ENCODE assay signal across 13 cellular contexts in the genomic region with DNA sequence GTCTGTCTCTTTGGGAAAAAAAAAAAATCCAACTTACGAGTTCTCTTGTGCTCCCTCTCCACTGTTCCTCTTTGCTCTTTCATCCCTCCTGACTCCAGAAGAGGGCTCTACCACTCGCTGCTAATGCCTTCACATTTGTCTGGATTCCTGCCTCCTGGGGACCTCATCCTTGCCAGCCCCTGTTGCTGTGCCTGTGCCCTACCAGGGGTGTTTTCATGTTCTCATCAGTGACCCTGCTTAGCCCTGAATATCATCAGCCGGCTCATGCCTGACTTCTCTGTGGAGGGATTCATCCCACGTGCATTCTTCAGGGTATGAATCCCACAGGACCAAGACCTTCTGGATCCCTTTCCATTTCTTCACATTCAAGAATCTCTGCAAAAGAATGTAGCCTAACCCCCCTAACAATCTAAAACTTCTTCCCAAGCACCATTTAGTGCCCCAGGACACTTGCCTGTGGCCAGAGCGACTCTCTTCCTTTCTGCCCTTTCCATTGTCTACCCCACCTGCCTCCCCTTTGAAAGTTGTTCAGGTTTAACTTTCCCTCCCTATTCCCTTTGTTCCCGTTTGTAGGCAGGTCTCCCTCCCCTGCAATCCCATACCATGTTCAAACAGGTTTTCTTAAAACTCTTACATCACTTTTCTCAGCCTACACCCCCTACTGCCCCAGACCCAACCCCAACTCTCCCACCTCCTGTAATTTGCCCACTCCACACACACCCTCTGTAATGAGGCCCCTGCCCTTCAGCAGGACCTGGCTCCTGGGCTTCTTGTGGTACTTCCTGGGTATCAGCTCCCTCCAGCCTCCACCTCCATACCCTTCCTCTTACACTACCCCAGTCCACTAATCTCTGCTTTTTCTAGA. TPM values are rescaled to one million over a fixed set of nuclear protein-coding genes. Genes with fewer than 3 reads are reported as not detected.
DNase-seq lines count a peak whose midpoint lies in the region; ATAC-seq, FAIRE-seq and TF ChIP-seq lines count a peak whose summit lies in the region.
"Had no signal": no experiment of that assay in that cellular context is flagged by ENCODE, and none has a peak within 500 bp of the region (broad histone marks: within the 10 kb centered on the region; RNA-seq: fewer than 3 reads in every experiment).

No MANE protein-coding gene starts in this region.

- peak overlapping the region; percentile 1; the same call in 1 of the 2 replicates for H3K9ac ChIP-seq in GM12878 (ENCODE audit: control insufficient read depth, insufficient read depth, low read length)
- H3K9ac ChIP-seq in mesenchymal stem cell (ENCODE audit: low read length): peak overlapping the region; percentile 27

- peak overlapping the region; percentile 91 for H3K27ac Mint-ChIP-seq in HFFc6
- H3K27ac Mint-ChIP-seq: activated CD8-positive, alpha-beta T cell treated with anti-CD3 and anti-CD28 coated beads for 36 hours had no signal

- peak overlapping the region; percentile 76 for H2BK5ac ChIP-seq in mesenchymal stem cell (ENCODE audit: low read depth, low read length, poor library complexity, severe bottlenecking)

- TF ChIP-seq EP300 in GM12878 (IDR thresholded peaks at IDR 0.05; ENCODE audit: borderline replicate concordance in 1 of 2, control insufficient read depth in 1 of 2, low read depth in 2 of 2, low read length in 2 of 2): no peak

- H3K4me3 Mint-ChIP-seq in HFFc6: peak overlapping the region; percentile 76
- H3K4me3 Mint-ChIP-seq: activated CD8-positive, alpha-beta T cell treated with anti-CD3 and anti-CD28 coated beads for 36 hours had no signal

- 92% methylated on average over 5 of the region's 6 CpGs for WGBS in GM12878 (ENCODE audit: insufficient coverage, insufficient replicate concordance, low lambda C conversion rate, missing lambda C conversion rate)
- 62% methylated on average over 6 of the region's 6 CpGs for WGBS in mesenchymal stem cell

- no peak for TF ChIP-seq POLR2A in GM12878 (IDR thresholded peaks at IDR 0.05; ENCODE audit: low read depth, low read length)

- no peak overlapping the region for H3K18ac ChIP-seq in mesenchymal stem cell (ENCODE audit: low read depth in 1 of 2, low read length in 2 of 2)

- RAD21 ChIA-PET in GM12878 (lab: Charles Lee; ENCODE audit: unreplicated experiment): interaction anchor here (1.0 to 6.2 kb wide), 8 partner anchors 10 to 79 kb away, joined by 3 to 87 read pairs (median 4); no protein-coding TSS in a partner anchor

- TF ChIP-seq CTCF in AG04450 (IDR thresholded peaks at IDR 0.05; ENCODE audit: low read depth, low read length) (0 out of 2 replicates have a peak, but pooled peaks have one; percentile 13), HFFc6 (IDR thresholded peaks at IDR 0.05) (peak; percentile 27; the same call in 1 of the 2 replicates), GM12878 (IDR thresholded peaks at IDR 0.05 in 2 of 3, conservative IDR thresholded peaks at IDR 0.05 in 1 of 3; ENCODE audit: control insufficient read depth in 2 of 3, extremely low read depth in 1 of 3, insufficient read depth in 1 of 3, low read depth in 3 of 3, low read length in 3 of 3) (no peak)

- POLR2A ChIA-PET in AG04450 (lab: Yijun Ruan, JAX): no interaction called here
- POLR2A ChIA-PET in GM12878 (lab: Charles Lee): interaction anchor here (0.5 to 1.2 kb wide), 4 partner anchors 21 to 163 kb away, joined by 3 to 5 read pairs (median 4); no protein-coding TSS in a partner anchor

- H3K27me3 Mint-ChIP-seq in HFFc6 (ENCODE audit: insufficient read depth): no peaks in the 10 kb centered on the region; the same call in 1 of the 2 replicates
- H3K27me3 Mint-ChIP-seq: activated CD8-positive, alpha-beta T cell treated with anti-CD3 and anti-CD28 coated beads for 36 hours had no signal

- H3K14ac ChIP-seq in mesenchymal stem cell (ENCODE audit: low read length in 2 of 2): no peak overlapping the region

- H3K27me3 ChIP-seq in AG04450 (ENCODE audit: control insufficient read depth, insufficient read depth, low read length): no peaks in the 10 kb centered on the region
- H3K27me3 ChIP-seq in GM12878 (replicated peaks in 1 of 2; ENCODE audit: control insufficient read depth in 2 of 2, insufficient read depth in 2 of 2, low read length in 1 of 2): no peaks in the 10 kb centered on the region
- no peaks in the 10 kb centered on the region for H3K27me3 ChIP-seq in mesenchymal stem cell (ENCODE audit: control insufficient read depth in 1 of 2, insufficient read depth in 1 of 2, low read length in 2 of 2)
- H3K27me3 ChIP-seq in MG63: no peaks in the 10 kb centered on the region
- H3K27me3 ChIP-seq: testis had no signal

- CTCF ChIA-PET in AG04450 (lab: Charles Lee): interaction anchor here (0.7 kb wide), 1 partner anchor 86 kb away, joined by 3 read pairs; no protein-coding TSS in a partner anchor
- CTCF ChIA-PET in GM12878 (lab: Yijun Ruan, JAX): interaction anchor here (0.5 to 8.2 kb wide), 5 partner anchors 15 to 86 kb away, joined by 3 to 63 read pairs (median 3); no protein-coding TSS in a partner anchor

- H3K4ac ChIP-seq in mesenchymal stem cell (ENCODE audit: low read depth in 1 of 2, low read length in 2 of 2): no peak overlapping the region

- ATAC-seq in GM12878 (no peak), GM19452 (IDR thresholded peaks at IDR 0.05; ENCODE audit: unreplicated experiment) (no peak)
- ATAC-seq: activated CD8-positive, alpha-beta T cell treated with anti-CD3 and anti-CD28 coated beads for 36 hours; Right ventricle myocardium inferior had no signal

- no peak overlapping the region for H2BK120ac ChIP-seq in mesenchymal stem cell (ENCODE audit: low read depth, low read length)

- H3K9me3 ChIP-seq in AG04450 (ENCODE audit: control insufficient read depth, insufficient read depth, low read length) (no peaks in the 10 kb centered on the region), GM12878 (replicated peaks; ENCODE audit: control insufficient read depth, insufficient read depth, low read length) (no peaks in the 10 kb centered on the region), mesenchymal stem cell (ENCODE audit: control insufficient read depth, low read length) (no peaks in the 10 kb centered on the region), MG63 (no peaks in the 10 kb centered on the region)
- H3K9me3 ChIP-seq: testis had no signal

- H2BK15ac ChIP-seq in mesenchymal stem cell (ENCODE audit: low read depth, poor library complexity, severe bottlenecking): no peak overlapping the region

- peak overlapping the region; percentile 97 for H2AK5ac ChIP-seq in mesenchymal stem cell (ENCODE audit: low read length, severe bottlenecking)

- SMC1A ChIA-PET in GM12878 (lab: Charles Lee; ENCODE audit: uncharacterized antibody, unreplicated experiment): interaction anchor here (0.6 to 8.4 kb wide), 11 partner anchors 9 to 48 kb away, joined by 3 to 256 read pairs (median 5); no protein-coding TSS in a partner anchor

- H3K27ac ChIP-seq in AG04450 (ENCODE audit: low read depth, low read length) (peak overlapping the region; percentile 89), GM12878 (ENCODE audit: control insufficient read depth, insufficient read depth) (peak overlapping the region; percentile 93), mesenchymal stem cell (ENCODE audit: low read length, poor library complexity, severe bottlenecking) (peak overlapping the region; percentile 31)
- H3K27ac ChIP-seq: testis had no signal

- H3K4me1 ChIP-seq in GM12878 (ENCODE audit: control insufficient read depth, insufficient read depth, low read length): peaks cover 64% of the 10 kb centered on the region
- peaks cover 25% of the 10 kb centered on the region for H3K4me1 ChIP-seq in mesenchymal stem cell (ENCODE audit: control insufficient read depth, insufficient read depth, low read depth, low read length)

- peaks cover 31% of the 10 kb centered on the region for H3K79me1 ChIP-seq in mesenchymal stem cell (replicated peaks; ENCODE audit: low read length, poor library complexity, severe bottlenecking)

- no peak overlapping the region for H3K4me3 ChIP-seq in AG04450 (ENCODE audit: low read depth, low read length)
- peak overlapping the region; percentile 18; the same call in 1 of the 2 replicates for H3K4me3 ChIP-seq in GM12878
- H3K4me3 ChIP-seq in mesenchymal stem cell (ENCODE audit: insufficient read depth in 1 of 2, low read depth in 1 of 2, low read length in 2 of 2): no peak overlapping the region
- no peak overlapping the region for H3K4me3 ChIP-seq in MG63
- H3K4me3 ChIP-seq: testis had no signal

- peak overlapping the region in 1 of 2 experiments; percentile 6 for H2BK12ac ChIP-seq in mesenchymal stem cell (ENCODE audit: low read length in 2 of 2)

- H3K79me2 ChIP-seq in GM12878 (ENCODE audit: control insufficient read depth, insufficient read depth, low read length): peaks cover 93% of the 10 kb centered on the region

- no peak overlapping the region for H4K91ac ChIP-seq in mesenchymal stem cell (ENCODE audit: low read length)

- peak overlapping the region; percentile 61 for H4K8ac ChIP-seq in mesenchymal stem cell (ENCODE audit: low read length)

- H3K4me2 ChIP-seq in GM12878 (ENCODE audit: control insufficient read depth, insufficient read depth) (peak overlapping the region; percentile 99; the same call in 1 of the 2 replicates), mesenchymal stem cell (ENCODE audit: low read length, poor library complexity, severe bottlenecking) (no peak overlapping the region)

- no peaks in the 10 kb centered on the region for H3K9me3 Mint-ChIP-seq in HFFc6
- H3K9me3 Mint-ChIP-seq: activated CD8-positive, alpha-beta T cell treated with anti-CD3 and anti-CD28 coated beads for 36 hours had no signal

- no TSS peak for BruUV-seq in GM12878 (replicated peaks; lab: Mats Ljungman, UMichigan)

- in situ Hi-C loops in GM12878 (cut with MboI): no loop called here

- H2AFZ ChIP-seq in GM12878 (ENCODE audit: control insufficient read depth, low read depth, low read length): no peak overlapping the region
- no peak overlapping the region for H2AFZ ChIP-seq in mesenchymal stem cell (ENCODE audit: low read depth, low read length)

- 0 out of 2 replicates have a peak, but pooled peaks cover 5% of the 10 kb centered on the region for H3K36me3 Mint-ChIP-seq in HFFc6 (ENCODE audit: low read depth)

- intact Hi-C loops in GM12878 (cut with micrococcal nuclease; ENCODE audit: unreplicated experiment): loop anchor here (5.0 to 10.0 kb wide), 3 partner anchors 79 to 571 kb away; a partner anchor contains a TSS

- H3K4me1 Mint-ChIP-seq in HFFc6 (ENCODE audit: low read depth): peaks cover 90% of the 10 kb centered on the region

- no peaks in the 10 kb centered on the region for H4K20me1 ChIP-seq in GM12878 (ENCODE audit: control insufficient read depth, insufficient read depth)

- no peak overlapping the region for H3K23ac ChIP-seq in mesenchymal stem cell (ENCODE audit: low read length in 2 of 2)

- H3K36me3 ChIP-seq in GM12878 (ENCODE audit: control insufficient read depth in 2 of 2, insufficient read depth in 2 of 2, low read length in 1 of 2) (peaks cover 0 to 4% of the 10 kb centered on the region in 2 experiments), mesenchymal stem cell (ENCODE audit: control insufficient read depth in 1 of 2, insufficient read depth in 2 of 2, low read depth in 1 of 2, low read length in 2 of 2) (peaks cover 4 to 6% of the 10 kb centered on the region in 2 experiments), MG63 (peaks cover 18% of the 10 kb centered on the region)

- TF ChIP-seq RAD21 in GM12878 (IDR thresholded peaks at IDR 0.05; ENCODE audit: insufficient read depth, low read depth, low read length): no peak

- DNase-seq in AG04450 (ENCODE audit: low read depth, low spot score) (no peak), HFFc6 (peak; percentile 60), GM12878 (ENCODE audit: low read depth, low spot score) (no peak), mesenchymal stem cell (no peak), MG63 (no peak), HCEC 1CT (no peak)
- DNase-seq in effector CD4-positive, alpha-beta T cell: no peak
- DNase-seq: activated CD8-positive, alpha-beta T cell treated with anti-CD3 and anti-CD28 coated beads for 36 hours; glutamatergic neuron; NCI-H1436; testis had no signal

- no peak for FAIRE-seq in GM12878 (lab: Jason Lieb, UNC)

RNA-seq across cellular contexts. Expression of a gene that starts 50.2 kb away (rescaled TPM):
- polyA plus RNA-seq in AG04450 (2011; rRNA removed): 2.6 and 3.0 TPM in 2 replicates
- polyA minus RNA-seq in AG04450 (2011; rRNA and poly(A)+ RNA removed): 32.7 and 37.6 TPM in 2 replicates
- 10 to 100 TPM; 17.5 to 23.5 (median 20.1) TPM for total RNA-seq in HFFc6 (2021; fragmentation: NEBNext Ultra II Directional; extraction: Animal tissue kit (Norgen Biotek cat#: 25700))
- total RNA-seq in GM12878 (2013; cell fraction: nucleolus; rRNA removed): 160 and 173 TPM in 2 replicates
- 12.3 and 14.9 TPM in 2 replicates for total RNA-seq in GM12878 (2014; rRNA removed)
- 12.4 and 12.5 TPM in 2 replicates for total RNA-seq in GM12878 (2014; rRNA removed; fragmentation: Illumina TruSeq; extraction: Trizol)
- 27.3 and 30.3 TPM in 2 replicates for total RNA-seq in GM12878 (2021)
- polyA plus RNA-seq in GM12878 (2011; ENCODE audit: low read depth): 5.8 TPM
- 2.9 and 3.1 TPM in 2 replicates for polyA plus RNA-seq in GM12878 (2011; rRNA removed)
- 2.9 and 4.9 TPM in 2 replicates for polyA plus RNA-seq in GM12878 (2011; cell fraction: cytosol; rRNA removed)
- polyA plus RNA-seq in GM12878 (2011; cell fraction: nucleus; rRNA removed): 13.5 and 17.6 TPM in 2 replicates
- polyA plus RNA-seq in GM12878 (2012): 11.1 and 11.2 TPM in 2 replicates
- 4.4 and 7.2 TPM in 2 replicates for polyA plus RNA-seq in GM12878 (2014; fragmentation: Illumina TruSeq; extraction: Trizol)
- 1 to 10 TPM; 1.9 to 2.1 TPM for polyA plus RNA-seq in GM12878 (2014; fragmentation: Nextera tagmentation; extraction: Ambion mirVana)
- polyA plus RNA-seq in GM12878 (2014; rRNA removed): 9.3 and 11.3 TPM in 2 replicates
- polyA plus RNA-seq in GM12878 (2016; fragmentation: Nextera tagmentation; extraction: Ambion mirVana): 1 to 10 TPM; 7.9 to 9.9 TPM
- 39.6 and 43.2 TPM in 2 replicates for polyA minus RNA-seq in GM12878 (2011; rRNA and poly(A)+ RNA removed)
- 10.9 and 14.4 TPM in 2 replicates for polyA minus RNA-seq in GM12878 (2011; cell fraction: cytosol; rRNA and poly(A)+ RNA removed)
- 39.0 and 65.1 TPM in 2 replicates for polyA minus RNA-seq in GM12878 (2011; cell fraction: nucleus; rRNA and poly(A)+ RNA removed)
- 12.3 TPM for polyA plus RNA-seq in mesenchymal stem cell (2013, experiment 1 of 2)
- 11.2 TPM for polyA plus RNA-seq in mesenchymal stem cell (2013, experiment 2 of 2)
- 16.5 and 17.2 TPM in 2 replicates for total RNA-seq in MG63 (2014; rRNA removed; shearing (Covaris generic); ENCODE audit: low replicate concordance)

Comparison
In these comparisons a context has a peak if more than half of its experiments do, and no peak if none do; other contexts are left out.
1. H3K27ac ChIP-seq: peak in every context shown above with its lines; median percentile 93 in GM12878; 89 in AG04450; 31 in mesenchymal stem cell.
2. CTCF ChIP-seq: peak in AG04450 (single experiment) and HFFc6 (single experiment); none in GM12878 (0 of 3).